2 cellular contexts compared by ENCODE assay signal in the genomic region with DNA sequence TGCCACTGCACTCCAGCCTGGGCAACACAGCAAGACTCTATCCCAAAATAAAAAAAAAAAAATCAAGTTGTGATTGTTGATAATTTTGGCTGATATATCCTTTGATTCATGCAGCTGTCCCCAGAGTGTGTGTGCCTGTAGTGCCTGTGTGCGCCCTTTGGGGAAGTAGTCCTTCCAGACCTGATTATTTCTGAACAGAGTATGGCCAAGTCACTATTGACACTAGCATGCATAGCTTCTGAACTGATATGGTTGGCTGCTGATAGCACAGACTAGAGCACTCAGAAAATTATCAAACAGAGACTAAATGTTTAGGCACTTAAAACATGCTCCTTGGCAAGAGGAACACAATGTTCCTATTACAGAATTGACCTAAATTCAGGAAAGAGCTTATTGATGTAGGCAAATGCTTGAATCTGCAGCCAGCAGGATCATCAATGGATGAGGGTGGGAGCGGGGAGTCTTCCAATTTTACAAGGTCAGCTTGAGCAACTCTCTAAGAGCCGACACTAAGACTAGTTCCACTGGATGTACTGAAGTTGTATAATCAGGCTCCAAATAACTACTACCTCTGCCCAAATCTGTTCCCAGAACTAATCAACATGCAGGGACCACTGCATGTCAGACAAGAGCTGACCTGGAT.
TF ChIP-seq lines count a peak whose summit lies in the region.

No MANE protein-coding gene starts in this region.

TF ChIP-seq in liver, 16 proteins besides CTCF, POLR2A, EP300 and RAD21:
- TF ChIP-seq TAF1 (conservative IDR thresholded peaks at IDR 0.05): no peak

TF ChIP-seq in HepG2, 621 proteins besides CTCF, POLR2A, EP300 and RAD21:
- no peak for TF ChIP-seq THAP11 (CRISPR knock-in tag; IDR thresholded peaks at IDR 0.05)
- no peak for TF ChIP-seq ZNF780A (CRISPR knock-in tag; IDR thresholded peaks at IDR 0.05)
